In the genomic region with DNA sequence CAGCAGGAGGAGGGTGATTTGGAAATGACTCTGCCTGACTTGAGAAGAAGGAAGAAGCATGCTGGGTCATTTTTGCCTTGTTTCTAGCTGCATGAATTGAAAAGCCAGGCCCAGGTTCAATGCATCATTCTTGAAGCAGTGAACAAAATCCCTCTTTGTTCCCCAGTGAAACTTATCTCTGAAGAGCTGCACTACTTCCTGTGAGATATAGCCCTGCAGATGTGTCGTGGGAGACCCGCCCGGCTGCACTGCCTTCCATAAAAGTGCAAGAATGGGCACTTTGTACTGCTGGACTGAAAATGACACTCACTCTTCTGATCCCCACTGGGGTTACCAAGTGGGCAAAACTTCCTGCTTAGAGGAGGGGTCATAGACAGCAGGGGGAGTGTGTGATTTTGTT, we compare ENCODE assay signal across 1 cellular context.
TF ChIP-seq lines count a peak whose summit lies in the region.

No MANE protein-coding gene starts in this region.

TF ChIP-seq in GM23338, 12 proteins besides CTCF, POLR2A, EP300 and RAD21 (continued from another document):
- TF ChIP-seq, protein P1, sequence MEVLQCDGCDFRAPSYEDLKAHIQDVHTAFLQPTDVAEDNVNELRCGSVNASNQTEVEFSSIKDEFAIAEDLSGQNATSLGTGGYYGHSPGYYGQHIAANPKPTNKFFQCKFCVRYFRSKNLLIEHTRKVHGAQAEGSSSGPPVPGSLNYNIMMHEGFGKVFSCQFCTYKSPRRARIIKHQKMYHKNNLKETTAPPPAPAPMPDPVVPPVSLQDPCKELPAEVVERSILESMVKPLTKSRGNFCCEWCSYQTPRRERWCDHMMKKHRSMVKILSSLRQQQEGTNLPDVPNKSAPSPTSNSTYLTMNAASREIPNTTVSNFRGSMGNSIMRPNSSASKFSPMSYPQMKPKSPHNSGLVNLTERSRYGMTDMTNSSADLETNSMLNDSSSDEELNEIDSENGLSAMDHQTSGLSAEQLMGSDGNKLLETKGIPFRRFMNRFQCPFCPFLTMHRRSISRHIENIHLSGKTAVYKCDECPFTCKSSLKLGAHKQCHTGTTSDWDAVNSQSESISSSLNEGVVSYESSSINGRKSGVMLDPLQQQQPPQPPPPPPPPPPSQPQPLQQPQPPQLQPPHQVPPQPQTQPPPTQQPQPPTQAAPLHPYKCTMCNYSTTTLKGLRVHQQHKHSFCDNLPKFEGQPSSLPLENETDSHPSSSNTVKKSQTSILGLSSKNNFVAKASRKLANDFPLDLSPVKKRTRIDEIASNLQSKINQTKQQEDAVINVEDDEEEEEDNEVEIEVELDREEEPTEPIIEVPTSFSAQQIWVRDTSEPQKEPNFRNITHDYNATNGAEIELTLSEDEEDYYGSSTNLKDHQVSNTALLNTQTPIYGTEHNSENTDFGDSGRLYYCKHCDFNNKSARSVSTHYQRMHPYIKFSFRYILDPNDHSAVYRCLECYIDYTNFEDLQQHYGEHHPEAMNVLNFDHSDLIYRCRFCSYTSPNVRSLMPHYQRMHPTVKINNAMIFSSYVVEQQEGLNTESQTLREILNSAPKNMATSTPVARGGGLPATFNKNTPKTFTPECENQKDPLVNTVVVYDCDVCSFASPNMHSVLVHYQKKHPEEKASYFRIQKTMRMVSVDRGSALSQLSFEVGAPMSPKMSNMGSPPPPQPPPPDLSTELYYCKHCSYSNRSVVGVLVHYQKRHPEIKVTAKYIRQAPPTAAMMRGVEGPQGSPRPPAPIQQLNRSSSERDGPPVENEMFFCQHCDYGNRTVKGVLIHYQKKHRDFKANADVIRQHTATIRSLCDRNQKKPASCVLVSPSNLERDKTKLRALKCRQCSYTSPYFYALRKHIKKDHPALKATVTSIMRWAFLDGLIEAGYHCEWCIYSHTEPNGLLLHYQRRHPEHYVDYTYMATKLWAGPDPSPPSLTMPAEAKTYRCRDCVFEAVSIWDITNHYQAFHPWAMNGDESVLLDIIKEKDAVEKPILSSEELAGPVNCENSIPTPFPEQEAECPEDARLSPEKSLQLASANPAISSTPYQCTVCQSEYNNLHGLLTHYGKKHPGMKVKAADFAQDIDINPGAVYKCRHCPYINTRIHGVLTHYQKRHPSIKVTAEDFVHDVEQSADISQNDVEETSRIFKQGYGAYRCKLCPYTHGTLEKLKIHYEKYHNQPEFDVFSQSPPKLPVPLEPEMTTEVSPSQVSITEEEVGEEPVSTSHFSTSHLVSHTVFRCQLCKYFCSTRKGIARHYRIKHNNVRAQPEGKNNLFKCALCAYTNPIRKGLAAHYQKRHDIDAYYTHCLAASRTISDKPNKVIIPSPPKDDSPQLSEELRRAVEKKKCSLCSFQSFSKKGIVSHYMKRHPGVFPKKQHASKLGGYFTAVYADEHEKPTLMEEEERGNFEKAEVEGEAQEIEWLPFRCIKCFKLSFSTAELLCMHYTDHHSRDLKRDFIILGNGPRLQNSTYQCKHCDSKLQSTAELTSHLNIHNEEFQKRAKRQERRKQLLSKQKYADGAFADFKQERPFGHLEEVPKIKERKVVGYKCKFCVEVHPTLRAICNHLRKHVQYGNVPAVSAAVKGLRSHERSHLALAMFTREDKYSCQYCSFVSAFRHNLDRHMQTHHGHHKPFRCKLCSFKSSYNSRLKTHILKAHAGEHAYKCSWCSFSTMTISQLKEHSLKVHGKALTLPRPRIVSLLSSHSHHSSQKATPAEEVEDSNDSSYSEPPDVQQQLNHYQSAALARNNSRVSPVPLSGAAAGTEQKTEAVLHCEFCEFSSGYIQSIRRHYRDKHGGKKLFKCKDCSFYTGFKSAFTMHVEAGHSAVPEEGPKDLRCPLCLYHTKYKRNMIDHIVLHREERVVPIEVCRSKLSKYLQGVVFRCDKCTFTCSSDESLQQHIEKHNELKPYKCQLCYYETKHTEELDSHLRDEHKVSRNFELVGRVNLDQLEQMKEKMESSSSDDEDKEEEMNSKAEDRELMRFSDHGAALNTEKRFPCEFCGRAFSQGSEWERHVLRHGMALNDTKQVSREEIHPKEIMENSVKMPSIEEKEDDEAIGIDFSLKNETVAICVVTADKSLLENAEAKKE (CRISPR knock-in tag; IDR thresholded peaks at IDR 0.05), result no peak
- TF ChIP-seq ZNF331 (CRISPR knock-in tag; IDR thresholded peaks at IDR 0.05; ENCODE audit: low read depth) (no peak), JUNB (IDR thresholded peaks at IDR 0.05; ENCODE audit: unreplicated experiment) (no peak), ZNF114 (CRISPR knock-in tag; IDR thresholded peaks at IDR 0.05) (no peak), EZH2 (IDR thresholded peaks at IDR 0.05; ENCODE audit: low read depth, unreplicated experiment) (no peak), POLR2AphosphoS5 (IDR thresholded peaks at IDR 0.05; ENCODE audit: low read depth) (no peak), NANOG (IDR thresholded peaks at IDR 0.05; ENCODE audit: borderline replicate concordance) (no peak), EZH2phosphoT487 (IDR thresholded peaks at IDR 0.05; ENCODE audit: unreplicated experiment) (no peak)
- TF ChIP-seq, protein P2, sequence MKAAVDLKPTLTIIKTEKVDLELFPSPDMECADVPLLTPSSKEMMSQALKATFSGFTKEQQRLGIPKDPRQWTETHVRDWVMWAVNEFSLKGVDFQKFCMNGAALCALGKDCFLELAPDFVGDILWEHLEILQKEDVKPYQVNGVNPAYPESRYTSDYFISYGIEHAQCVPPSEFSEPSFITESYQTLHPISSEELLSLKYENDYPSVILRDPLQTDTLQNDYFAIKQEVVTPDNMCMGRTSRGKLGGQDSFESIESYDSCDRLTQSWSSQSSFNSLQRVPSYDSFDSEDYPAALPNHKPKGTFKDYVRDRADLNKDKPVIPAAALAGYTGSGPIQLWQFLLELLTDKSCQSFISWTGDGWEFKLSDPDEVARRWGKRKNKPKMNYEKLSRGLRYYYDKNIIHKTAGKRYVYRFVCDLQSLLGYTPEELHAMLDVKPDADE (IDR thresholded peaks at IDR 0.05), result no peak
- TF ChIP-seq, protein P3, sequence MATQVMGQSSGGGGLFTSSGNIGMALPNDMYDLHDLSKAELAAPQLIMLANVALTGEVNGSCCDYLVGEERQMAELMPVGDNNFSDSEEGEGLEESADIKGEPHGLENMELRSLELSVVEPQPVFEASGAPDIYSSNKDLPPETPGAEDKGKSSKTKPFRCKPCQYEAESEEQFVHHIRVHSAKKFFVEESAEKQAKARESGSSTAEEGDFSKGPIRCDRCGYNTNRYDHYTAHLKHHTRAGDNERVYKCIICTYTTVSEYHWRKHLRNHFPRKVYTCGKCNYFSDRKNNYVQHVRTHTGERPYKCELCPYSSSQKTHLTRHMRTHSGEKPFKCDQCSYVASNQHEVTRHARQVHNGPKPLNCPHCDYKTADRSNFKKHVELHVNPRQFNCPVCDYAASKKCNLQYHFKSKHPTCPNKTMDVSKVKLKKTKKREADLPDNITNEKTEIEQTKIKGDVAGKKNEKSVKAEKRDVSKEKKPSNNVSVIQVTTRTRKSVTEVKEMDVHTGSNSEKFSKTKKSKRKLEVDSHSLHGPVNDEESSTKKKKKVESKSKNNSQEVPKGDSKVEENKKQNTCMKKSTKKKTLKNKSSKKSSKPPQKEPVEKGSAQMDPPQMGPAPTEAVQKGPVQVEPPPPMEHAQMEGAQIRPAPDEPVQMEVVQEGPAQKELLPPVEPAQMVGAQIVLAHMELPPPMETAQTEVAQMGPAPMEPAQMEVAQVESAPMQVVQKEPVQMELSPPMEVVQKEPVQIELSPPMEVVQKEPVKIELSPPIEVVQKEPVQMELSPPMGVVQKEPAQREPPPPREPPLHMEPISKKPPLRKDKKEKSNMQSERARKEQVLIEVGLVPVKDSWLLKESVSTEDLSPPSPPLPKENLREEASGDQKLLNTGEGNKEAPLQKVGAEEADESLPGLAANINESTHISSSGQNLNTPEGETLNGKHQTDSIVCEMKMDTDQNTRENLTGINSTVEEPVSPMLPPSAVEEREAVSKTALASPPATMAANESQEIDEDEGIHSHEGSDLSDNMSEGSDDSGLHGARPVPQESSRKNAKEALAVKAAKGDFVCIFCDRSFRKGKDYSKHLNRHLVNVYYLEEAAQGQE (IDR thresholded peaks at IDR 0.05; ENCODE audit: unreplicated experiment), result no peak
